9 cellular contexts compared by ENCODE assay signal in the genomic region with DNA sequence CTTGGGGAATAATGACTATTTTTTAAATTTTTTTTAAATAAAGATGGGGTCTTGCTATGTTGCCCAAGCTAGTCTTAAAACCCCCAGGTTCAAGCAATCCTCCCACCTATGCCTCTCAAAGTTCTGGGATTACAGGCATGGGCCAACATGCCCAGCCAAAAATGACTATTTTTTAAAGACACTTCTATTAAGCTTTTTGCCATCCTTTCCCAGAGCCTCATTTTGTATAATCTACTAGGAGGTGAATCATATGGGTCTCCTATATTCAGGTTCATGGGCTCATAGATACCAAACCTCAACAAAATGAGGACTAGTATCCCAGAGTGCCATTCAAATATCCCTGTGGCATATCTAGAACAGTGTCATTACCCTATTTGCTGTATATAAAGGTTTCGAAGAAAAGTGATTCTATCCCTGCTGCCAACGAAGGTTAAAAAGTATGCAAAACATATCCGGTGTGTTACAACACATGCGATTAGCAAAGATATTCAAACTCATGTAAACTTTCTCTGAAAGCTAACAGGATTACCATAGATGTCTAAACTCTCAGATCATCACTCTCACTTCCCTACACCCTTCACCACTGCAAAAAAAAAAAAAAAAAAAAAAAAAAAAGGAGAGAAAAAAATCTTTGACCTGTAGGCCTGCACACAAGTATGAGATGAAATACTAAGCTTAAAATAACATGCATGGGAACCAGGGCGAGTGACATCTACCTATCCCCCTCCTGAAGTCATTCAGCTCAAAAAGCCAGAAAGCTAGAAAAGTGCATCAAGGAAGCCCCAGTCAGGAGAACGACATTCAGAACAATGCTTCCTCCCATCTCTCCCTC. TPM values are rescaled to one million over a fixed set of nuclear protein-coding genes. Genes with fewer than 3 reads are reported as not detected.
A peak's percentile ranks its signal among the peaks of the same experiment; 100 is the strongest.
DNase-seq lines count a peak whose midpoint lies in the region; ATAC-seq and TF ChIP-seq lines count a peak whose summit lies in the region.
"Had no signal": no experiment of that assay in that cellular context is flagged by ENCODE, and none has a peak within 500 bp of the region (broad histone marks: within the 10 kb centered on the region; RNA-seq: fewer than 3 reads in every experiment).

No MANE protein-coding gene starts in this region.

- H2AFZ ChIP-seq in smooth muscle cell (ENCODE audit: low read depth): no peak overlapping the region

- intact Hi-C loops in adrenal gland (cut with DNase I): no loop called here

- no peaks in the 10 kb centered on the region for H3K27me3 ChIP-seq in smooth muscle cell (ENCODE audit: low read depth)
- H3K27me3 ChIP-seq in adrenal gland: no peaks in the 10 kb centered on the region

- H3K4me3 ChIP-seq in smooth muscle cell (no peak overlapping the region), adrenal gland (no peak overlapping the region)

- no peak for DNase-seq in activated T-cell treated with anti-CD3 and anti-CD28 coated beads, Interleukin-2, amount 50 U/mL, for 4 hours
- no peak for DNase-seq in activated T-cell treated with anti-CD3 and anti-CD28 coated beads, Interleukin-2, amount 50 U/mL, for 1 hour
- DNase-seq in smooth muscle cell (lab: John Stamatoyannopoulos, UW; ENCODE audit: unreplicated experiment) (no peak), NCI-H2081 (lab: John Stamatoyannopoulos, UW) (no peak), adrenal gland (no peak), NCI-H345 treated with DMSO at 0.1 percent for 48 hours (lab: John Stamatoyannopoulos, UW; ENCODE audit: unreplicated experiment) (no peak)
- DNase-seq: NCI-H510A treated with DMSO at 0.1 percent for 48 hours had no signal

- TF ChIP-seq CTCF in smooth muscle cell (IDR thresholded peaks at IDR 0.05; ENCODE audit: borderline replicate concordance, insufficient read depth, poor library complexity, severe bottlenecking) (no peak), adrenal gland (IDR thresholded peaks at IDR 0.05) (no peak)

- WGBS in smooth muscle cell (ENCODE audit: low lambda C conversion rate): 64% methylated on average over 6 of the region's 6 CpGs
- WGBS in adrenal gland, 4 donors: 73 to 86% (median 81%) methylated on average over 6 of the region's 6 CpGs

- H3K4me1 ChIP-seq in smooth muscle cell (ENCODE audit: low read depth): no peaks in the 10 kb centered on the region
- peaks cover 34 to 48% of the 10 kb centered on the region in 2 donors for H3K4me1 ChIP-seq in adrenal gland (replicated peaks in 1 of 2)

- no peak overlapping the region for H3K9ac ChIP-seq in smooth muscle cell (ENCODE audit: low read depth)

- no peaks in the 10 kb centered on the region for H3K27me3 Mint-ChIP-seq in activated T-cell treated with anti-CD3 and anti-CD28 coated beads, Interleukin-2, amount 50 U/mL, for 4 hours (ENCODE audit: low read depth)
- no peaks in the 10 kb centered on the region for H3K27me3 Mint-ChIP-seq in T-helper 1 cell treated with Interleukin-12 subunit alpha and Interleukin-12 subunit beta and Interleukin-4 antibody, amounts not matched to agents 30 μg/mL and 1 μg/mL, for 36 hours (ENCODE audit: low read depth)

- H3K36me3 ChIP-seq in smooth muscle cell (ENCODE audit: low read depth) (no peaks in the 10 kb centered on the region), adrenal gland (replicated peaks in 1 of 2) (no peaks in the 10 kb centered on the region)

- H4K20me1 ChIP-seq in smooth muscle cell (ENCODE audit: low read depth): peaks cover 100% of the 10 kb centered on the region

- peaks cover 90% of the 10 kb centered on the region for H3K4me1 Mint-ChIP-seq in activated T-cell treated with anti-CD3 and anti-CD28 coated beads, Interleukin-2, amount 50 U/mL, for 4 hours (ENCODE audit: low read depth)
- H3K4me1 Mint-ChIP-seq in T-helper 1 cell treated with Interleukin-12 subunit alpha and Interleukin-12 subunit beta and Interleukin-4 antibody, amounts not matched to agents 30 μg/mL and 1 μg/mL, for 36 hours (ENCODE audit: low read depth): peaks cover 79% of the 10 kb centered on the region

- ATAC-seq in activated T-cell treated with anti-CD3 and anti-CD28 coated beads, Interleukin-2, amount 50 U/mL, for 4 hours: no peak
- peak; percentile 56 for ATAC-seq in HG02970 (IDR thresholded peaks at IDR 0.05; ENCODE audit: low FRiP score, unreplicated experiment)

- H3K79me2 ChIP-seq in smooth muscle cell (ENCODE audit: low read depth): peaks cover 100% of the 10 kb centered on the region

- TF ChIP-seq POLR2A in adrenal gland (IDR thresholded peaks at IDR 0.05): no peak

- H3K4me3 Mint-ChIP-seq in activated T-cell treated with anti-CD3 and anti-CD28 coated beads, Interleukin-2, amount 50 U/mL, for 4 hours: peak overlapping the region; percentile 46
- H3K4me3 Mint-ChIP-seq in T-helper 1 cell treated with Interleukin-12 subunit alpha and Interleukin-12 subunit beta and Interleukin-4 antibody, amounts not matched to agents 30 μg/mL and 1 μg/mL, for 36 hours: peak overlapping the region; percentile 55

- H3K27ac ChIP-seq in smooth muscle cell (ENCODE audit: low read depth) (no peak overlapping the region), adrenal gland (peak overlapping the region in 2 of 5 donors; percentile 20 to 36)

- H3K4me2 ChIP-seq in smooth muscle cell: peak overlapping the region; percentile 5

- H3K9me3 ChIP-seq in smooth muscle cell (replicated peaks; ENCODE audit: low read depth): no peaks in the 10 kb centered on the region
- H3K9me3 ChIP-seq in adrenal gland (replicated peaks in 1 of 3): no peaks in the 10 kb centered on the region

- H3F3A ChIP-seq in smooth muscle cell (ENCODE audit: low read depth): peaks cover 4% of the 10 kb centered on the region

- H3K27ac Mint-ChIP-seq in T-helper 1 cell treated with Interleukin-12 subunit alpha and Interleukin-12 subunit beta and Interleukin-4 antibody, amounts not matched to agents 30 μg/mL and 1 μg/mL, for 36 hours: peak overlapping the region; percentile 96

- H3K9me3 Mint-ChIP-seq in activated T-cell treated with anti-CD3 and anti-CD28 coated beads, Interleukin-2, amount 50 U/mL, for 4 hours: peaks cover 8% of the 10 kb centered on the region
- H3K9me3 Mint-ChIP-seq in T-helper 1 cell treated with Interleukin-12 subunit alpha and Interleukin-12 subunit beta and Interleukin-4 antibody, amounts not matched to agents 30 μg/mL and 1 μg/mL, for 36 hours: peaks cover 3% of the 10 kb centered on the region

- peaks cover 19% of the 10 kb centered on the region for H3K36me3 Mint-ChIP-seq in activated T-cell treated with anti-CD3 and anti-CD28 coated beads, Interleukin-2, amount 50 U/mL, for 4 hours (ENCODE audit: insufficient read depth)
- peaks cover 50% of the 10 kb centered on the region for H3K36me3 Mint-ChIP-seq in T-helper 1 cell treated with Interleukin-12 subunit alpha and Interleukin-12 subunit beta and Interleukin-4 antibody, amounts not matched to agents 30 μg/mL and 1 μg/mL, for 36 hours (ENCODE audit: low read depth)

RNA-seq across cellular contexts. Expression of a gene that starts 23.5 kb away (rescaled TPM):
- total RNA-seq in activated T-cell treated with anti-CD3 and anti-CD28 coated beads, Interleukin-2, amount 50 U/mL, for 4 hours: 100 to 1,000 TPM; 291 to 305 (median 303) TPM
- total RNA-seq in smooth muscle cell (49.8 and 82.1 TPM in 2 replicates), adrenal gland (100 to 1,000 TPM in 3 of 8 donors, 10 to 100 TPM in 5; 61.1 to 194 (median 88.7) TPM)
- polyA plus RNA-seq in smooth muscle cell (39.2 and 42.1 TPM in 2 replicates), adrenal gland (100 to 1,000 TPM in 1 of 3 donors, 10 to 100 TPM in 2; 95.5 to 109 (median 98.5) TPM)
